ENCODE assay signal across 10 cellular contexts in genomic region chr20:13222319-13222716, GRCh38. TPM values are rescaled to one million over a fixed set of nuclear protein-coding genes. Genes with fewer than 3 reads are reported as not detected.
A peak's percentile ranks its signal among the peaks of the same experiment; 100 is the strongest.
DNase-seq lines count a peak whose midpoint lies in the region; ATAC-seq and TF ChIP-seq lines count a peak whose summit lies in the region.
"Had no signal": no experiment of that assay in that cellular context is flagged by ENCODE, and none has a peak within 500 bp of the region (broad histone marks: within the 10 kb centered on the region; RNA-seq: fewer than 3 reads in every experiment).

No MANE protein-coding gene starts in this region.

- peaks cover 14% of the 10 kb centered on the region; the same call in 1 of the 2 replicates for H3K4me1 ChIP-seq in HUES48 (ENCODE audit: control insufficient read depth, insufficient read depth, low read length)

- H3K79me2 ChIP-seq in neural cell (replicated peaks; ENCODE audit: insufficient read depth, low read length), result no peaks in the 10 kb centered on the region

- TF ChIP-seq CTCF in AG09309 (IDR thresholded peaks at IDR 0.05; ENCODE audit: control insufficient read depth, insufficient read depth, low read depth, low read length, missing control alignments) (no peak), neural cell (IDR thresholded peaks at IDR 0.05; ENCODE audit: poor library complexity, severe bottlenecking) (no peak)

- H3K9me3 ChIP-seq in HUES48 (ENCODE audit: control insufficient read depth, insufficient read depth, low read length) (no peaks in the 10 kb centered on the region), neural cell (ENCODE audit: low read length) (no peaks in the 10 kb centered on the region)

- DNase-seq in AG09309 (ENCODE audit: low read depth) (no peak), erythroblast (lab: John Stamatoyannopoulos, UW) (no peak), NCI-H526 treated with DMSO at 0.1 percent for 48 hours (lab: John Stamatoyannopoulos, UW) (no peak)
- DNase-seq in effector memory CD8-positive, alpha-beta T cell, result no peak
- DNase-seq: DMS 273 treated with DMSO at 0.1 percent for 48 hours had no signal

- peak overlapping the region; percentile 67 to 73 for H3K4me3 Mint-ChIP-seq in effector memory CD8-positive, alpha-beta T cell

- H3K27me3 ChIP-seq in HUES48 (ENCODE audit: control insufficient read depth, insufficient read depth, low read length) (peaks cover 61% of the 10 kb centered on the region), neural cell (ENCODE audit: insufficient read depth, low read depth, low read length) (peaks cover 56% of the 10 kb centered on the region)
- H3K27me3 ChIP-seq: body of pancreas had no signal

- H3K4me3 ChIP-seq in AG09309 (ENCODE audit: control insufficient read depth, low read depth, low read length) (peak overlapping the region; percentile 49), HUES48 (ENCODE audit: low read depth, low read length) (peak overlapping the region; percentile 78), neural cell (ENCODE audit: low read length) (peak overlapping the region; percentile 70)

- ATAC-seq in effector memory CD8-positive, alpha-beta T cell (replicated peaks), result no peak
- ATAC-seq in HG03442 (IDR thresholded peaks at IDR 0.05; ENCODE audit: unreplicated experiment), result no peak
- ATAC-seq in GM19328 (IDR thresholded peaks at IDR 0.05; ENCODE audit: unreplicated experiment), result no peak

- H3K9me3 Mint-ChIP-seq in effector memory CD8-positive, alpha-beta T cell, result no peaks in the 10 kb centered on the region

- H3K27ac Mint-ChIP-seq in effector memory CD8-positive, alpha-beta T cell, result no peak overlapping the region

- TF ChIP-seq EP300 in neural cell (conservative IDR thresholded peaks at IDR 0.05; ENCODE audit: poor library complexity, severe bottlenecking), result no peak

- no peak for TF ChIP-seq POLR2A in erythroblast (IDR thresholded peaks at IDR 0.05; ENCODE audit: low read length)

- H3K4me1 Mint-ChIP-seq in effector memory CD8-positive, alpha-beta T cell (ENCODE audit: low read depth in 2 of 2), result peaks cover 3 to 4% of the 10 kb centered on the region in 2 donors

- H3K9ac ChIP-seq in HUES48 (ENCODE audit: low read depth, low read length) (no peak overlapping the region), neural cell (ENCODE audit: low read length) (no peak overlapping the region)

- H3K27me3 Mint-ChIP-seq in effector memory CD8-positive, alpha-beta T cell, result peaks cover 34 to 41% of the 10 kb centered on the region in 2 donors

- no peaks in the 10 kb centered on the region for H3K36me3 ChIP-seq in HUES48 (ENCODE audit: control insufficient read depth, insufficient read depth, low read length)
- H3K36me3 ChIP-seq in neural cell (ENCODE audit: insufficient read depth, low read length), result no peaks in the 10 kb centered on the region

- H3F3A ChIP-seq in neural cell (ENCODE audit: insufficient read depth, low read length, poor library complexity, severe bottlenecking), result no peaks in the 10 kb centered on the region

- H2AFZ ChIP-seq in neural cell (ENCODE audit: low read depth, low read length), result no peak overlapping the region

- no peaks in the 10 kb centered on the region for H3K9me2 ChIP-seq in neural cell (ENCODE audit: insufficient read depth, low read length)

- no peaks in the 10 kb centered on the region for H4K20me1 ChIP-seq in neural cell (ENCODE audit: insufficient read depth)

- no peak overlapping the region for H3K4me2 ChIP-seq in neural cell (ENCODE audit: low read length)

- TF ChIP-seq RAD21 in neural cell (conservative IDR thresholded peaks at IDR 0.05), result no peak

- no peak overlapping the region for H3K27ac ChIP-seq in HUES48 (ENCODE audit: low read depth, low read length)
- no peak overlapping the region for H3K27ac ChIP-seq in neural cell (ENCODE audit: low read length)
- H3K27ac ChIP-seq: body of pancreas had no signal

- no peaks in the 10 kb centered on the region for H3K36me3 Mint-ChIP-seq in effector memory CD8-positive, alpha-beta T cell (ENCODE audit: insufficient read depth)

TF ChIP-seq in neural cell, 6 proteins besides CTCF, POLR2A, EP300 and RAD21:
- TF ChIP-seq MXI1 (conservative IDR thresholded peaks at IDR 0.05; ENCODE audit: poor library complexity, severe bottlenecking), result no peak
- no peak for TF ChIP-seq SMC3 (conservative IDR thresholded peaks at IDR 0.05; ENCODE audit: poor library complexity)
- TF ChIP-seq, protein P1, sequence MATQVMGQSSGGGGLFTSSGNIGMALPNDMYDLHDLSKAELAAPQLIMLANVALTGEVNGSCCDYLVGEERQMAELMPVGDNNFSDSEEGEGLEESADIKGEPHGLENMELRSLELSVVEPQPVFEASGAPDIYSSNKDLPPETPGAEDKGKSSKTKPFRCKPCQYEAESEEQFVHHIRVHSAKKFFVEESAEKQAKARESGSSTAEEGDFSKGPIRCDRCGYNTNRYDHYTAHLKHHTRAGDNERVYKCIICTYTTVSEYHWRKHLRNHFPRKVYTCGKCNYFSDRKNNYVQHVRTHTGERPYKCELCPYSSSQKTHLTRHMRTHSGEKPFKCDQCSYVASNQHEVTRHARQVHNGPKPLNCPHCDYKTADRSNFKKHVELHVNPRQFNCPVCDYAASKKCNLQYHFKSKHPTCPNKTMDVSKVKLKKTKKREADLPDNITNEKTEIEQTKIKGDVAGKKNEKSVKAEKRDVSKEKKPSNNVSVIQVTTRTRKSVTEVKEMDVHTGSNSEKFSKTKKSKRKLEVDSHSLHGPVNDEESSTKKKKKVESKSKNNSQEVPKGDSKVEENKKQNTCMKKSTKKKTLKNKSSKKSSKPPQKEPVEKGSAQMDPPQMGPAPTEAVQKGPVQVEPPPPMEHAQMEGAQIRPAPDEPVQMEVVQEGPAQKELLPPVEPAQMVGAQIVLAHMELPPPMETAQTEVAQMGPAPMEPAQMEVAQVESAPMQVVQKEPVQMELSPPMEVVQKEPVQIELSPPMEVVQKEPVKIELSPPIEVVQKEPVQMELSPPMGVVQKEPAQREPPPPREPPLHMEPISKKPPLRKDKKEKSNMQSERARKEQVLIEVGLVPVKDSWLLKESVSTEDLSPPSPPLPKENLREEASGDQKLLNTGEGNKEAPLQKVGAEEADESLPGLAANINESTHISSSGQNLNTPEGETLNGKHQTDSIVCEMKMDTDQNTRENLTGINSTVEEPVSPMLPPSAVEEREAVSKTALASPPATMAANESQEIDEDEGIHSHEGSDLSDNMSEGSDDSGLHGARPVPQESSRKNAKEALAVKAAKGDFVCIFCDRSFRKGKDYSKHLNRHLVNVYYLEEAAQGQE (IDR thresholded peaks at IDR 0.05; ENCODE audit: borderline replicate concordance), result no peak
- no peak for TF ChIP-seq EZH2 (IDR thresholded peaks at IDR 0.05; ENCODE audit: borderline replicate concordance, insufficient read depth, low read length, poor library complexity, severe bottlenecking)
- TF ChIP-seq POLR2AphosphoS5 (IDR thresholded peaks at IDR 0.05), result no peak
- no peak for TF ChIP-seq TAF1 (IDR thresholded peaks at IDR 0.05; ENCODE audit: low read depth)
TF ChIP-seq in neural cell: peak in this region for 0.

RNA-seq across cellular contexts. Expression of gene ISM1, which starts 1.2 kb away (rescaled TPM):
- not detected in 2 replicates for polyA plus RNA-seq in neural cell
- not detected in 2 replicates for polyA minus RNA-seq in neural cell
